ENCODE assay signal across 18 cellular contexts in the genomic region with DNA sequence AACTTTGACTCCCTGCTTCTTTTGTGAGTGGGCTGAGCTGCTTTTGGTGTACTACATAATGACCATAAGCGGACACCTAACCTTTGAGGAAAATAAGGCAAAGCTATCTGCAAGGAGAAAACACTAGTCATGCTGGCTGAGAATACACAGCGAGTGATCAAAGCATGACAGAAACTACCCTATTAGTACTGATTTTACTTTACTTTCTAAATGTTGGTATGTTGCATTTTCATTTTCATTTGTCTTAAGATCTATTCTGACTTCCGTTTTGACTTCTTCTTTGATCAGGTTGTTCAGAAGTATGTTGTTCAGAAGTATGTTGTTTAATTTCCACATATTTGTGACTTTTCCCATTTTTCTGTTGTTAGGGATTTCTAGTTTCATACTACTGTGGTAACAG.
DNase-seq lines count a peak whose midpoint lies in the region; ATAC-seq and TF ChIP-seq lines count a peak whose summit lies in the region.
"Had no signal": no experiment of that assay in that cellular context is flagged by ENCODE, and none has a peak within 500 bp of the region (broad histone marks: within the 10 kb centered on the region; RNA-seq: fewer than 3 reads in every experiment).

No MANE protein-coding gene starts in this region.

- no peak overlapping the region for H2BK120ac ChIP-seq in neuronal stem cell (ENCODE audit: low read depth, low read length)

- H3K4me1 ChIP-seq in neuronal stem cell (ENCODE audit: control insufficient read depth in 2 of 2, insufficient read depth in 1 of 2, low read depth in 1 of 2, low read length in 2 of 2): no peaks in the 10 kb centered on the region
- H3K4me1 ChIP-seq: body of pancreas, gastrocnemius medialis, right atrium auricular region had no signal

- H2AK5ac ChIP-seq in neuronal stem cell (ENCODE audit: low read depth, low read length): no peak overlapping the region

- no peaks in the 10 kb centered on the region for H3K27me3 ChIP-seq in neuronal stem cell (ENCODE audit: control insufficient read depth in 3 of 3, insufficient read depth in 3 of 3, low read depth in 1 of 3, low read length in 3 of 3)
- H3K27me3 ChIP-seq: body of pancreas, gastrocnemius medialis, right atrium auricular region had no signal

- no peaks in the 10 kb centered on the region for H3K79me1 ChIP-seq in neuronal stem cell (ENCODE audit: low read depth, low read length)

- no peak overlapping the region for H3K4me2 ChIP-seq in neuronal stem cell (ENCODE audit: insufficient read depth, low read length, poor library complexity, severe bottlenecking)
- H3K4me2 ChIP-seq: KMS-11 had no signal

- no peak overlapping the region for H3K18ac ChIP-seq in neuronal stem cell (ENCODE audit: low read length)

- H2BK15ac ChIP-seq in neuronal stem cell (ENCODE audit: low read length): no peak overlapping the region

- H2BK5ac ChIP-seq in neuronal stem cell (ENCODE audit: low read length): no peak overlapping the region

- no peak overlapping the region for H4K8ac ChIP-seq in neuronal stem cell (ENCODE audit: low read depth, low read length)

- H3K36me3 ChIP-seq in neuronal stem cell (replicated peaks in 1 of 2; ENCODE audit: control insufficient read depth in 2 of 2, insufficient read depth in 2 of 2, low read length in 2 of 2): no peaks in the 10 kb centered on the region
- H3K36me3 ChIP-seq: gastrocnemius medialis, right atrium auricular region had no signal

- H3K14ac ChIP-seq in neuronal stem cell (ENCODE audit: low read length): no peak overlapping the region

- H4K91ac ChIP-seq in neuronal stem cell (ENCODE audit: low read depth, low read length, poor library complexity): no peak overlapping the region

- whole genome bisulfite sequencing in neuronal stem cell (ENCODE audit: extremely low coverage in 2 of 2, insufficient read length in 2 of 2, insufficient replicate concordance in 1 of 2), 2 donors: no CpG with 5 or more reads among the region's 3 CpGs

- H3K9me3 ChIP-seq in neuronal stem cell (replicated peaks in 1 of 2; ENCODE audit: control insufficient read depth in 2 of 2, insufficient read depth in 1 of 2, low read depth in 1 of 2, low read length in 2 of 2): no peaks in the 10 kb centered on the region
- H3K9me3 ChIP-seq: body of pancreas, gastrocnemius medialis, right atrium auricular region had no signal

- H3K4me3 ChIP-seq in neuronal stem cell (ENCODE audit: low read length in 2 of 2) (no peak overlapping the region), foreskin fibroblast (ENCODE audit: low read depth in 1 of 2, low read length in 2 of 2) (no peak overlapping the region)
- H3K4me3 ChIP-seq: body of pancreas, gastrocnemius medialis, right atrium auricular region had no signal

- H3K27ac ChIP-seq in neuronal stem cell (replicated peaks; ENCODE audit: low read length): no peak overlapping the region
- H3K27ac ChIP-seq: body of pancreas, gastrocnemius medialis, KMS-11, right atrium auricular region had no signal

- no peak overlapping the region for H3K23ac ChIP-seq in neuronal stem cell (ENCODE audit: low read depth, low read length, poor library complexity)

- H2AFZ ChIP-seq in neuronal stem cell (ENCODE audit: low read length): peak overlapping the region; percentile 18

- H3K4ac ChIP-seq in neuronal stem cell (ENCODE audit: low read length): no peak overlapping the region

- ATAC-seq in GM19035 (IDR thresholded peaks at IDR 0.05; ENCODE audit: unreplicated experiment): peak; percentile 100
- peak; percentile 99 for ATAC-seq in GM21786 (IDR thresholded peaks at IDR 0.05; ENCODE audit: unreplicated experiment)
- peak; percentile 94 for ATAC-seq in HG03097 (IDR thresholded peaks at IDR 0.05; ENCODE audit: low FRiP score, unreplicated experiment)
- ATAC-seq: activated T-helper 17 cell treated with anti-CD3 and anti-CD28 coated beads, Interleukin-2, amount 50 U/mL, for 72 hours; body of pancreas; gastrocnemius medialis; T-cell had no signal

- DNase-seq in neuronal stem cell (ENCODE audit: low spot score) (no peak), AG20443 (ENCODE audit: low spot score) (no peak), foreskin fibroblast (no peak), AML-193 (lab: John Stamatoyannopoulos, UW) (no peak)
- DNase-seq: activated CD4-positive, alpha-beta T cell treated with anti-CD3 and anti-CD28 coated beads for 1 hour; body of pancreas; CD4-positive, alpha-beta memory T cell; effector CD8-positive, alpha-beta T cell; gastrocnemius medialis; H9; islet precursor cell; T-cell had no signal

- no peak overlapping the region for H2BK12ac ChIP-seq in neuronal stem cell (ENCODE audit: low read length)

- no peak for TF ChIP-seq CTCF in foreskin fibroblast (IDR thresholded peaks at IDR 0.05; ENCODE audit: low read depth, low read length)

- no peak overlapping the region for H3K9ac ChIP-seq in neuronal stem cell (ENCODE audit: low read depth, low read length, poor library complexity)
- H3K9ac ChIP-seq: KMS-11 had no signal
